ENCODE assay signal across 8 cellular contexts in the genomic region with DNA sequence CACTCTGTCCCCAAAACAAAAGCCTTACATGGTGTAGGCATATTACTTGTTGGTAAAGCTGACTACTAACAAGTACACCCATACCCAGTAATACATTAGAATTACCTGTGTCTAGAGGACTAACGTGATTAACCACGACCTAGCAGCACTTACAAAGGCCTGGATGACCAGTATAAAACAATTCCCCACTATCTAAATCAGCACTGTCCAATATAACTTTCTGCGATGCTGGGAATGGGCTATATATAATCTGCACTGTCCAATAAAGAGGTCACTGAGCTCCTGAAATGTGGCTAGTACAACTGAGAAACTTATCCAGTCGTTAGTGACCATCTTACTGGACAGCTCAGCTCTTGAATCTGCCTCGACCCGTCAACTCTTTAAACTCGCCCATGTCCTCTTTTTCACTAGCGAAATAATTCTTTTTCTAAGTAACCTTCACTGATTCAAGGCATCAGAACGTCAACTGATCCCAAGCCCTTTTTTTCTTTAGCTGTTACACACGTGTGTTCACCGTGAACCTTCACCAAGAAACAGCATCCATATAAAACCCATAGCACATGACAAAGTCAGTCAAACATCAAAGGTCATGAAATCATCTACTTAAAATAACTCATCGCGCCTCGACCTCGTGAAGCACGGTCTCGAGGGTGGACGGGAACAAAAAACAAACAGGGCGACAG. TPM values are rescaled to one million over a fixed set of nuclear protein-coding genes. Genes with fewer than 3 reads are reported as not detected.
DNase-seq lines count a peak whose midpoint lies in the region; ATAC-seq and TF ChIP-seq lines count a peak whose summit lies in the region.

No MANE protein-coding gene starts in this region.

- 5% methylated on average over 19 of the region's 19 CpGs for WGBS in heart right ventricle, 2 donors

- peak overlapping the region; percentile 99 to 100 for H3K27ac Mint-ChIP-seq in effector memory CD8-positive, alpha-beta T cell
- H3K27ac Mint-ChIP-seq in natural killer cell treated with Interleukin-12 subunit alpha and Interleukin-12 subunit beta and Interleukin-15 and Interleukin-18, amount 100 ng/mL, for 72 hours, result peak overlapping the region; percentile 86 to 90

- no peaks in the 10 kb centered on the region for H4K20me1 ChIP-seq in OCI-LY7 (ENCODE audit: insufficient read depth, low read length)

- TF ChIP-seq CTCF in heart right ventricle (IDR thresholded peaks at IDR 0.05), result no peak
- no peak for TF ChIP-seq CTCF in OCI-LY7 (conservative IDR thresholded peaks at IDR 0.05; ENCODE audit: low read length)

- H3K4me1 ChIP-seq in heart right ventricle (peaks cover 0 to 57% (median 47%) of the 10 kb centered on the region in 9 donors), OCI-LY7 (ENCODE audit: insufficient read depth, low read length, poor library complexity, severe bottlenecking) (peaks cover 45% of the 10 kb centered on the region)

- H3K27me3 ChIP-seq in heart right ventricle, result no peaks in the 10 kb centered on the region

- H3K4me3 Mint-ChIP-seq in effector memory CD8-positive, alpha-beta T cell, result peak overlapping the region; percentile 99
- peak overlapping the region; percentile 95 for H3K4me3 Mint-ChIP-seq in natural killer cell treated with Interleukin-12 subunit alpha and Interleukin-12 subunit beta and Interleukin-15 and Interleukin-18, amount 100 ng/mL, for 72 hours

- no peaks in the 10 kb centered on the region for H3K9me2 ChIP-seq in OCI-LY7 (ENCODE audit: insufficient read depth, low read length)

- H3K36me3 ChIP-seq in heart right ventricle, result no peaks in the 10 kb centered on the region
- H3K36me3 ChIP-seq in OCI-LY7 (ENCODE audit: insufficient read depth, low read length), result no peaks in the 10 kb centered on the region; the same call in 1 of the 2 replicates

- H3K36me3 Mint-ChIP-seq in effector memory CD8-positive, alpha-beta T cell (ENCODE audit: insufficient read depth), result peaks cover 22% of the 10 kb centered on the region
- no peaks in the 10 kb centered on the region for H3K36me3 Mint-ChIP-seq in natural killer cell treated with Interleukin-12 subunit alpha and Interleukin-12 subunit beta and Interleukin-15 and Interleukin-18, amount 100 ng/mL, for 72 hours

- H3K4me3 ChIP-seq in heart right ventricle (peak overlapping the region; percentile 40 to 83 (median 71)), OCI-LY7 (ENCODE audit: low read depth, low read length, poor library complexity, severe bottlenecking) (peak overlapping the region; percentile 82)

- BruUV-seq in OCI-LY7 (replicated peaks; lab: Mats Ljungman, UMichigan), result TSS peak; percentile 94

- no peaks in the 10 kb centered on the region for H3K9me3 Mint-ChIP-seq in effector memory CD8-positive, alpha-beta T cell
- no peaks in the 10 kb centered on the region for H3K9me3 Mint-ChIP-seq in natural killer cell treated with Interleukin-12 subunit alpha and Interleukin-12 subunit beta and Interleukin-15 and Interleukin-18, amount 100 ng/mL, for 72 hours

- POLR2A ChIA-PET in OCI-LY7 (lab: Charles Lee), result interaction anchor here (0.8 to 3.1 kb wide), 4 partner anchors 17 to 221 kb away, joined by 3 to 14 read pairs (median 3); no protein-coding TSS in a partner anchor

- no peaks in the 10 kb centered on the region for H3K27me3 Mint-ChIP-seq in effector memory CD8-positive, alpha-beta T cell
- H3K27me3 Mint-ChIP-seq in natural killer cell treated with Interleukin-12 subunit alpha and Interleukin-12 subunit beta and Interleukin-15 and Interleukin-18, amount 100 ng/mL, for 72 hours, result no peaks in the 10 kb centered on the region

- peak in 6 of 8 donors; percentile 1 to 8 (median 4) for ATAC-seq in heart right ventricle
- no peak for ATAC-seq in Right ventricle myocardium superior (ENCODE audit: poor library complexity)
- ATAC-seq in effector memory CD8-positive, alpha-beta T cell (replicated peaks), result no peak
- no peak for ATAC-seq in natural killer cell treated with Interleukin-12 subunit alpha and Interleukin-12 subunit beta and Interleukin-15 and Interleukin-18, amount 100 ng/mL, for 72 hours
- no peak for ATAC-seq in GM21528 (IDR thresholded peaks at IDR 0.05; ENCODE audit: low FRiP score, unreplicated experiment)
- no peak for ATAC-seq in HG02852 (IDR thresholded peaks at IDR 0.05; ENCODE audit: unreplicated experiment)

- H3K4me1 Mint-ChIP-seq in effector memory CD8-positive, alpha-beta T cell (ENCODE audit: low read depth in 2 of 2), result peaks cover 28 to 34% of the 10 kb centered on the region in 2 donors
- H3K4me1 Mint-ChIP-seq in natural killer cell treated with Interleukin-12 subunit alpha and Interleukin-12 subunit beta and Interleukin-15 and Interleukin-18, amount 100 ng/mL, for 72 hours (ENCODE audit: low read depth in 2 of 2), result peaks cover 27 to 40% of the 10 kb centered on the region in 2 donors

- no peak for DNase-seq in heart right ventricle
- DNase-seq in Right ventricle myocardium superior, result no peak
- no peak for DNase-seq in OCI-LY7 (ENCODE audit: low spot score)
- DNase-seq in effector memory CD8-positive, alpha-beta T cell, result no peak
- DNase-seq in natural killer cell treated with Interleukin-12 subunit alpha and Interleukin-12 subunit beta and Interleukin-15 and Interleukin-18, amount 100 ng/mL, for 72 hours (ENCODE audit: low spot score), result no peak
- DNase-seq in T-helper 9 cell, result no peak

- H2AFZ ChIP-seq in OCI-LY7 (ENCODE audit: low read length), result peak overlapping the region; percentile 41; the same call in 1 of the 2 replicates

- intact Hi-C loops in heart right ventricle (cut with DNase I), result loop anchor here in 3 of 10 donors (2.0 to 10.0 kb wide), 3 partner anchors 68 to 382 kb away; partner anchors contain the start of gene IRF2BPL (in 2 of the 3)
- intact Hi-C loops in Right ventricle myocardium superior (cut with DNase I), result no loop called here
- intact Hi-C loops in OCI-LY7 (cut with micrococcal nuclease; ENCODE audit: unreplicated experiment), result loop anchor here (5.0 to 10.0 kb wide), 2 partner anchors 55 to 372 kb away; no protein-coding TSS in a partner anchor

- CTCF ChIA-PET in OCI-LY7 (lab: Charles Lee; ENCODE audit: unreplicated experiment), result interaction anchor here (1.0 kb wide), 1 partner anchor 26 kb away, joined by 5 read pairs; no protein-coding TSS in a partner anchor

- H3K9me3 ChIP-seq in heart right ventricle, result peaks cover 0 to under 1% (median 0%) of the 10 kb centered on the region in 11 donors
- H3K9me3 ChIP-seq in OCI-LY7 (ENCODE audit: low read length), result no peaks in the 10 kb centered on the region

- H3K79me2 ChIP-seq in OCI-LY7 (ENCODE audit: insufficient read depth, low read depth, low read length), result peaks cover 45% of the 10 kb centered on the region; the same call in 1 of the 2 replicates

- peak overlapping the region; percentile 94 to 99 (median 98) for H3K27ac ChIP-seq in heart right ventricle
- H3K27ac ChIP-seq in OCI-LY7 (ENCODE audit: low read depth, low read length, poor library complexity, severe bottlenecking), result peak overlapping the region; percentile 76

- peak overlapping the region; percentile 100 for H3K4me2 ChIP-seq in OCI-LY7 (ENCODE audit: low read length)

RNA-seq across cellular contexts. Expression of gene CIPC, which starts 0.9 kb away (rescaled TPM):
- total RNA-seq in heart right ventricle, result 10 to 100 TPM; 51.4 to 93.8 (median 64.2) TPM
- 10 to 100 TPM in 1 of 2 donors, 1 to 10 TPM in 1; 9.4 to 11.6 TPM for polyA plus RNA-seq in heart right ventricle
- total RNA-seq in Right ventricle myocardium superior, result 64.1 TPM
- 31.7 and 43.4 TPM in 2 replicates for total RNA-seq in OCI-LY7 (2014; rRNA removed; shearing (Covaris generic))
- 20.9 and 24.1 TPM in 2 replicates for total RNA-seq in OCI-LY7 (2022)
- total RNA-seq in natural killer cell treated with Interleukin-12 subunit alpha and Interleukin-12 subunit beta and Interleukin-15 and Interleukin-18, amount 100 ng/mL, for 72 hours, result 10 to 100 TPM; 11.8 to 19.6 TPM

RNA-seq across cellular contexts. Expression of gene ZDHHC22, which starts 44.4 kb away (rescaled TPM):
- total RNA-seq in heart right ventricle (under 1 TPM in 1 of 10 donors, not detected in 9; 0.09 TPM), Right ventricle myocardium superior (not detected), OCI-LY7 (2022) (not detected in 2 replicates)
- polyA plus RNA-seq in heart right ventricle, result not detected
- total RNA-seq in OCI-LY7 (2014; rRNA removed; shearing (Covaris generic)), result not detected in 2 replicates
- total RNA-seq in natural killer cell treated with Interleukin-12 subunit alpha and Interleukin-12 subunit beta and Interleukin-15 and Interleukin-18, amount 100 ng/mL, for 72 hours, result not detected

Comparison
In these comparisons a context has a peak if more than half of its experiments do, and no peak if none do; other contexts are left out.
1. ATAC-seq: peak in heart right ventricle (6 of 8); none in Right ventricle myocardium superior (single experiment), effector memory CD8-positive, alpha-beta T cell (single experiment), natural killer cell treated with Interleukin-12 subunit alpha and Interleukin-12 subunit beta and Interleukin-15 and Interleukin-18, amount 100 ng/mL, for 72 hours (0 of 2), GM21528 (single experiment) and HG02852 (single experiment).